In the genomic region with DNA sequence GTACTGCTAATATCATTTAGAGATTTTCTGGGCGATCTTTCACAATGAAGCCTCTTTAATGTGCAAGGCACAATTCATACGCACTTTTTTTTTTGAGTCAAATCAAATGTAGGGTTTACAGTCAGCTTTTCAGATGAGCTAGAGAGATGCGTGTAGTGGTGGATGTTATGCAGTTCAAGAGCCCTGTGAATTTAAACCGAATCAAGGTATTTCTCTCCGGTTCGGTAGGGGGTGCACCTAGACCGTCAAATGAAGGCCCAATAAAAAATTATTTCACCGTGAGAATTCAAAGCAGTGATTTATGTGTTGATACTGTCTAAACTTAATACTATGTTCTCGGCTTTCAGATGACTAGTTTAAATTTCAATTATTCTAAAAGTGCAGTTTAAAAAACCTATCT, we compare ENCODE assay signal across 8 cellular contexts. TPM values are rescaled to one million over a fixed set of nuclear protein-coding genes. Genes with fewer than 3 reads are reported as not detected.
DNase-seq lines count a peak whose midpoint lies in the region; ATAC-seq and TF ChIP-seq lines count a peak whose summit lies in the region.

No MANE protein-coding gene starts in this region.

- TF ChIP-seq CTCF in cardiac fibroblast (IDR thresholded peaks at IDR 0.05; ENCODE audit: low read depth, low read length) (peak; percentile 3), omental fat pad (IDR thresholded peaks at IDR 0.05) (no peak)

- ATAC-seq in omental fat pad (ENCODE audit: low FRiP score) (peak; percentile 57), GM21528 (IDR thresholded peaks at IDR 0.05; ENCODE audit: low FRiP score, unreplicated experiment) (no peak), GM18517 (IDR thresholded peaks at IDR 0.05; ENCODE audit: unreplicated experiment) (no peak)

- H3K4me3 ChIP-seq in cardiac fibroblast (replicated peaks in 1 of 2; ENCODE audit: low read depth in 2 of 2, low read length in 2 of 2) = no peak overlapping the region

- no peak overlapping the region for H3K4me3 Mint-ChIP-seq in activated CD4-positive, alpha-beta T cell treated with anti-CD3 and anti-CD28 coated beads, Interleukin-2, amount 10 ng/mL, durations not matched to agents 24 days and 14 days

- intact Hi-C loops in activated CD4-positive, alpha-beta T cell treated with anti-CD3 and anti-CD28 coated beads, Interleukin-2, amount 10 ng/mL, durations not matched to agents 24 days and 14 days (cut with micrococcal nuclease) = loop anchor here (10.0 kb wide), 1 partner anchor 927 kb away; no protein-coding TSS in a partner anchor

- H3K4me1 Mint-ChIP-seq in activated CD4-positive, alpha-beta T cell treated with anti-CD3 and anti-CD28 coated beads, Interleukin-2, amount 10 ng/mL, durations not matched to agents 24 days and 14 days = no peaks in the 10 kb centered on the region

- DNase-seq in DMS79 treated with DMSO at 0.1 percent for 48 hours (lab: John Stamatoyannopoulos, UW) = peak; percentile 27
- no peak for DNase-seq in DMS79 (lab: John Stamatoyannopoulos, UW)
- DNase-seq in NCI-H1417 treated with DMSO at 0.1 percent for 48 hours (lab: John Stamatoyannopoulos, UW) = peak; percentile 54
- DNase-seq in cardiac fibroblast (ENCODE audit: low read depth in 2 of 2) = peak; percentile 11 to 28
- DNase-seq in omental fat pad (ENCODE audit: low spot score) = no peak
- no peak for DNase-seq in activated CD4-positive, alpha-beta T cell treated with anti-CD3 and anti-CD28 coated beads, Interleukin-2, amount 10 ng/mL, durations not matched to agents 24 days and 14 days

- H3K36me3 Mint-ChIP-seq in activated CD4-positive, alpha-beta T cell treated with anti-CD3 and anti-CD28 coated beads, Interleukin-2, amount 10 ng/mL, durations not matched to agents 24 days and 14 days (ENCODE audit: low read depth) = no peaks in the 10 kb centered on the region

- peaks cover 63% of the 10 kb centered on the region for H3K27me3 Mint-ChIP-seq in activated CD4-positive, alpha-beta T cell treated with anti-CD3 and anti-CD28 coated beads, Interleukin-2, amount 10 ng/mL, durations not matched to agents 24 days and 14 days

- no peak overlapping the region for H3K27ac Mint-ChIP-seq in activated CD4-positive, alpha-beta T cell treated with anti-CD3 and anti-CD28 coated beads, Interleukin-2, amount 10 ng/mL, durations not matched to agents 24 days and 14 days

- no peaks in the 10 kb centered on the region for H3K9me3 Mint-ChIP-seq in activated CD4-positive, alpha-beta T cell treated with anti-CD3 and anti-CD28 coated beads, Interleukin-2, amount 10 ng/mL, durations not matched to agents 24 days and 14 days

RNA-seq across cellular contexts. Expression of a gene that starts 1.1 kb away (rescaled TPM):
- under 1 TPM in 1 of 4 donors, not detected in 3; 0.28 TPM for total RNA-seq in omental fat pad
- total RNA-seq in activated CD4-positive, alpha-beta T cell treated with anti-CD3 and anti-CD28 coated beads, Interleukin-2, amount 10 ng/mL, durations not matched to agents 24 days and 14 days = 0.07 TPM in 2 replicates

Comparison
In these comparisons a context has a peak if more than half of its experiments do, and no peak if none do; other contexts are left out.
1. DNase-seq: peak in DMS79 treated with DMSO at 0.1 percent for 48 hours (single experiment), NCI-H1417 treated with DMSO at 0.1 percent for 48 hours (single experiment) and cardiac fibroblast (2 of 2); none in DMS79 (single experiment), omental fat pad (single experiment) and activated CD4-positive, alpha-beta T cell treated with anti-CD3 and anti-CD28 coated beads, Interleukin-2, amount 10 ng/mL, durations not matched to agents 24 days and 14 days (single experiment).